21 cellular contexts compared by ENCODE assay signal in genomic region chr15:51071609-51072008, GRCh38. TPM values are rescaled to one million over a fixed set of nuclear protein-coding genes. Genes with fewer than 3 reads are reported as not detected.
"Had no signal": no experiment of that assay in that cellular context is flagged by ENCODE, and none has a peak within 500 bp of the region (broad histone marks: within the 10 kb centered on the region; RNA-seq: fewer than 3 reads in every experiment).

No MANE protein-coding gene starts in this region.

- H3K27ac ChIP-seq: esophagus squamous epithelium, gastrocnemius medialis, neutrophil, ovary, prostate gland, upper lobe of left lung had no signal

- H3K4me3 ChIP-seq: esophagus squamous epithelium, gastrocnemius medialis, ovary, prostate gland, upper lobe of left lung had no signal

- H3K27ac Mint-ChIP-seq: activated naive CD8-positive, alpha-beta T cell; activated T-helper 1 cell treated with anti-CD3 and anti-CD28 coated beads, Interleukin-12 subunit alpha, Interleukin-12 subunit beta, Interleukin-2, Interleukin-4 antibody, amounts not matched to agents 30 ng/mL and 10 ng/mL and 1 ng/mL, durations not matched to agents 14 hours and 24 hours and 36 hours; endodermal cell; nephron; T-helper 17 cell had no signal

- H3K4me3 Mint-ChIP-seq: activated naive CD8-positive, alpha-beta T cell; activated T-helper 1 cell treated with anti-CD3 and anti-CD28 coated beads, Interleukin-12 subunit alpha, Interleukin-12 subunit beta, Interleukin-2, Interleukin-4 antibody, amounts not matched to agents 30 ng/mL and 10 ng/mL and 1 ng/mL, durations not matched to agents 14 hours and 24 hours and 36 hours; endodermal cell; nephron; T-helper 17 cell had no signal

- DNase-seq: activated CD4-positive, alpha-beta T cell treated with anti-CD3 and anti-CD28 coated beads, Interleukin-2, amount 50 U/mL, for 4 hours; activated gamma-delta T cell treated with Interleukin-2 at 50 U/mL for 16 hours; activated T-cell treated with anti-CD3 and anti-CD28 coated beads for 4 hours; amniotic stem cell; cerebellar nuclear complex; cortex of kidney; endodermal cell; esophagus squamous epithelium; gastrocnemius medialis; hippocampal formation; midbrain; ovary; stimulated activated CD4-positive, alpha-beta T cell treated with anti-CD3 and anti-CD28 coated beads, Interleukin-4, amount 100 ng/mL, for 1 hour; stimulated activated naive CD4-positive, alpha-beta T cell treated with Interleukin-2 at 50 U/mL for 16 hours; T-helper 17 cell; upper lobe of left lung had no signal

- H3K9me3 Mint-ChIP-seq: activated T-helper 1 cell treated with anti-CD3 and anti-CD28 coated beads, Interleukin-12 subunit alpha, Interleukin-12 subunit beta, Interleukin-2, Interleukin-4 antibody, amounts not matched to agents 30 ng/mL and 10 ng/mL and 1 ng/mL, durations not matched to agents 14 hours and 24 hours and 36 hours; endodermal cell; nephron had no signal

- H3K27me3 ChIP-seq: esophagus squamous epithelium, gastrocnemius medialis, ovary, upper lobe of left lung had no signal

- ATAC-seq: gastrocnemius medialis, T-helper 17 cell had no signal

- H3K36me3 Mint-ChIP-seq: activated naive CD8-positive, alpha-beta T cell had no signal

- H3K4me1 ChIP-seq: prostate gland, upper lobe of left lung had no signal

- H3K27me3 Mint-ChIP-seq: activated naive CD8-positive, alpha-beta T cell had no signal

- H3K36me3 ChIP-seq: esophagus squamous epithelium, gastrocnemius medialis, neutrophil, ovary, prostate gland, upper lobe of left lung had no signal

- H3K9me3 ChIP-seq: esophagus squamous epithelium, gastrocnemius medialis, neutrophil, ovary, prostate gland, upper lobe of left lung had no signal

RNA-seq across cellular contexts. Expression of gene TNFAIP8L3, which starts 23.1 kb away (rescaled TPM):
- total RNA-seq: T-helper 17 cell had no signal
